Comparison of ENCODE assay signal across 15 cellular contexts in genomic region chr16:19542138-19542821, GRCh38. TPM values are rescaled to one million over a fixed set of nuclear protein-coding genes. Genes with fewer than 3 reads are reported as not detected.
DNase-seq lines count a peak whose midpoint lies in the region; ATAC-seq and FAIRE-seq lines count a peak whose summit lies in the region.
"Had no signal": no experiment of that assay in that cellular context is flagged by ENCODE, and none has a peak within 500 bp of the region (broad histone marks: within the 10 kb centered on the region; RNA-seq: fewer than 3 reads in every experiment).

No MANE protein-coding gene starts in this region.

- DNase-seq in DMS153 treated with DMSO at 0.1 percent for 48 hours (lab: John Stamatoyannopoulos, UW; ENCODE audit: unreplicated experiment) = peak; percentile 93
- DNase-seq in NCI-H2029 treated with DMSO at 0.1 percent for 48 hours (lab: John Stamatoyannopoulos, UW) = peak; percentile 85
- peak; percentile 97 for DNase-seq in NCI-H82 treated with DMSO at 0.1 percent for 48 hours (lab: John Stamatoyannopoulos, UW; ENCODE audit: unreplicated experiment)
- DNase-seq in left colon = no peak
- DNase-seq in activated CD8-positive, alpha-beta memory T cell treated with anti-CD3 and anti-CD28 coated beads, Interleukin-2, amount 50 U/mL, for 48 hours = no peak
- no peak for DNase-seq in urothelium cell line (ENCODE audit: low spot score)
- DNase-seq: activated CD4-positive, CD25-positive, alpha-beta regulatory T cell; activated T-cell treated with anti-CD3 and anti-CD28 coated beads, Interleukin-2, amount 50 U/mL, for 24 hours; amniotic stem cell; Karpas-422; ovary; uterus had no signal

- intact Hi-C loops in left colon (cut with DNase I, micrococcal nuclease) = no loop called here

- ATAC-seq in left colon = peak; percentile 86
- ATAC-seq in GM19351 (IDR thresholded peaks at IDR 0.05; ENCODE audit: unreplicated experiment) = no peak
- ATAC-seq in HG03521 (IDR thresholded peaks at IDR 0.05; ENCODE audit: unreplicated experiment) = no peak
- ATAC-seq: SK-N-SH treated with all-trans-retinoic acid at 6 μM for 48 hours had no signal

- no peak for FAIRE-seq in urothelium cell line (lab: Jason Lieb, UNC)

RNA-seq across cellular contexts. Expression of gene VPS35L, which starts 13.2 kb away (rescaled TPM):
- 10 to 100 TPM; 51.1 to 53.0 TPM for total RNA-seq in left colon

RNA-seq across cellular contexts. Expression of gene CCP110, which starts 18.5 kb away (rescaled TPM):
- total RNA-seq in left colon = 1 to 10 TPM; 9.0 to 9.9 TPM

RNA-seq across cellular contexts. Expression of gene GDE1, which starts 20.4 kb away (rescaled TPM):
- total RNA-seq in left colon = 100 to 1,000 TPM; 116 to 126 TPM

Comparison
In these comparisons a context has a peak if more than half of its experiments do, and no peak if none do; other contexts are left out.
1. DNase-seq: peak in DMS153 treated with DMSO at 0.1 percent for 48 hours (single experiment), NCI-H2029 treated with DMSO at 0.1 percent for 48 hours (single experiment) and NCI-H82 treated with DMSO at 0.1 percent for 48 hours (single experiment); none in left colon (0 of 2), activated CD8-positive, alpha-beta memory T cell treated with anti-CD3 and anti-CD28 coated beads, Interleukin-2, amount 50 U/mL, for 48 hours (single experiment) and urothelium cell line (single experiment).